In the genomic region with DNA sequence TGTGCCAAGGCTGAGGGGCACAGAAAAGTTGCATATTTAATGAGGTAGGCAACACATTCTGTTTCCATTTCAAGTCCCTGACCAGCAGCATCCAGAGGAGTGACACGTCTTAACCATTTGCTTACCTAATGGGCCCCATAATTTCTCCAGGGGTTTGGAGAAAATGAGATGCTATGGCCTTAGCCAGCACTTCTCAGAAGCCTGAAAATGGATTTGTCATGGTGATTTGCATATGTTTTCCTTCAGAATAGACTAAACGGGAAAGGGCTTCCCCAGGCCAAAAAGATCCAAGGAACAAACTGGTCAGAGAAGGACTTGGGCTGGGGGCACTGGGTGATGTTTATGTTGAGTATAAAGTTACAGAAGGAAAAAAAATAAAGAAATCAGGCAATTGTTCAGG, we compare ENCODE assay signal across 39 cellular contexts. TPM values are rescaled to one million over a fixed set of nuclear protein-coding genes. Genes with fewer than 3 reads are reported as not detected.
"Had no signal": no experiment of that assay in that cellular context is flagged by ENCODE, and none has a peak within 500 bp of the region (broad histone marks: within the 10 kb centered on the region; RNA-seq: fewer than 3 reads in every experiment).

No MANE protein-coding gene starts in this region.

- H3K36me3 ChIP-seq: adrenal gland, colonic mucosa, esophagus squamous epithelium, gastroesophageal sphincter, WERI-Rb-1 had no signal

- H3K27ac Mint-ChIP-seq: activated B cell treated with CpG ODN at 0.5 μM for 24 hours; activated CD8-positive, alpha-beta T cell treated with anti-CD3 and anti-CD28 coated beads for 36 hours; activated naive CD4-positive, alpha-beta T cell treated with anti-CD3 and anti-CD28 coated beads for 36 hours; activated naive CD4-positive, alpha-beta T cell treated with anti-CD3 and anti-CD28 coated beads, Interleukin-2, amount 50 U/mL, for 24 hours; activated naive CD8-positive, alpha-beta T cell treated with anti-CD3 and anti-CD28 coated beads for 36 hours; activated naive CD8-positive, alpha-beta T cell treated with anti-CD3 and anti-CD28 coated beads, Interleukin-2, amount 50 U/mL, for 24 hours; activated T-helper 17 cell treated with anti-CD3 and anti-CD28 coated beads, Interleukin-2, amount 50 U/mL, for 72 hours; T-helper 17 cell; T-helper 2 cell treated with Interferon-gamma antibody and Interleukin-4, amounts not matched to agents 5 μg/mL and 100 μg/mL, for 36 hours had no signal

- H3K27me3 Mint-ChIP-seq: activated B cell treated with CpG ODN at 0.5 μM for 24 hours; activated CD8-positive, alpha-beta T cell treated with anti-CD3 and anti-CD28 coated beads for 36 hours; activated naive CD4-positive, alpha-beta T cell treated with anti-CD3 and anti-CD28 coated beads, Interleukin-2, amount 50 U/mL, for 24 hours; activated naive CD8-positive, alpha-beta T cell treated with anti-CD3 and anti-CD28 coated beads for 36 hours; activated naive CD8-positive, alpha-beta T cell treated with anti-CD3 and anti-CD28 coated beads, Interleukin-2, amount 50 U/mL, for 24 hours; activated T-helper 17 cell treated with anti-CD3 and anti-CD28 coated beads, Interleukin-2, amount 50 U/mL, for 72 hours; T-helper 17 cell had no signal

- H3K9me3 Mint-ChIP-seq: activated B cell treated with CpG ODN at 0.5 μM for 24 hours; activated CD8-positive, alpha-beta T cell treated with anti-CD3 and anti-CD28 coated beads for 36 hours; activated naive CD4-positive, alpha-beta T cell treated with anti-CD3 and anti-CD28 coated beads for 36 hours; activated naive CD4-positive, alpha-beta T cell treated with anti-CD3 and anti-CD28 coated beads, Interleukin-2, amount 50 U/mL, for 24 hours; activated naive CD8-positive, alpha-beta T cell treated with anti-CD3 and anti-CD28 coated beads for 36 hours; activated naive CD8-positive, alpha-beta T cell treated with anti-CD3 and anti-CD28 coated beads, Interleukin-2, amount 50 U/mL, for 24 hours; activated T-cell treated with anti-CD3 and anti-CD28 coated beads, Interleukin-2, amount 50 U/mL, for 4 hours; activated T-helper 17 cell treated with anti-CD3 and anti-CD28 coated beads, Interleukin-2, amount 50 U/mL, for 72 hours; T-helper 2 cell treated with Interferon-gamma antibody and Interleukin-4, amounts not matched to agents 5 μg/mL and 100 μg/mL, for 36 hours had no signal

- H3K27me3 ChIP-seq: adrenal gland, body of pancreas, colonic mucosa, esophagus squamous epithelium, gastroesophageal sphincter had no signal

- DNase-seq: activated B cell treated with CpG ODN at 0.5 μM for 24 hours; activated CD4-positive, alpha-beta T cell treated with anti-CD3 and anti-CD28 coated beads for 48 hours; activated CD4-positive, alpha-beta T cell treated with anti-CD3 and anti-CD28 coated beads, Interleukin-2, amount 50 U/mL, for 1 hour; activated CD4-positive, alpha-beta T cell treated with anti-CD3 and anti-CD28 coated beads, Interleukin-2, amount 50 U/mL, for 48 hours; activated CD8-positive, alpha-beta memory T cell treated with anti-CD3 and anti-CD28 coated beads for 24 hours; activated CD8-positive, alpha-beta T cell treated with anti-CD3 and anti-CD28 coated beads for 36 hours; activated effector memory CD4-positive, alpha-beta T cell treated with Interleukin-2 at 50 U/mL for 16 hours; activated gamma-delta T cell treated with Interleukin-2 at 50 U/mL for 16 hours; activated naive CD4-positive, alpha-beta T cell treated with anti-CD3 and anti-CD28 coated beads for 36 hours; activated naive CD8-positive, alpha-beta T cell treated with anti-CD3 and anti-CD28 coated beads for 36 hours; activated naive CD8-positive, alpha-beta T cell treated with anti-CD3 and anti-CD28 coated beads, Interleukin-2, amount 50 U/mL, for 24 hours; activated T-cell treated with anti-CD3 and anti-CD28 coated beads, Interleukin-2, amount 50 U/mL, for 4 hours; adrenal gland; amygdala; aorta; body of pancreas; central memory CD4-positive, alpha-beta T cell; cerebellar nuclear complex; colonic mucosa; effector CD8-positive, alpha-beta T cell; esophagus squamous epithelium; foreskin melanocyte; head of caudate nucleus; T-helper 1 cell; T-helper 17 cell; T1000; WERI-Rb-1 had no signal

- H3K4me3 ChIP-seq: adrenal gland, body of pancreas, colonic mucosa, esophagus squamous epithelium, gastroesophageal sphincter had no signal

- H3K27ac ChIP-seq: adrenal gland, body of pancreas, colonic mucosa, epithelial cell of prostate, esophagus squamous epithelium, gastroesophageal sphincter, WERI-Rb-1 had no signal

- H3K4me1 ChIP-seq: adrenal gland, body of pancreas, colonic mucosa, esophagus squamous epithelium, gastroesophageal sphincter had no signal

- ATAC-seq: activated CD4-positive, CD25-positive, alpha-beta regulatory T cell treated with anti-CD3 and anti-CD28 coated beads, Interleukin-2, amount 50 U/mL, for 24 hours; activated CD8-positive, alpha-beta T cell treated with anti-CD3 and anti-CD28 coated beads for 36 hours; activated naive CD8-positive, alpha-beta T cell treated with anti-CD3 and anti-CD28 coated beads, Interleukin-2, amount 50 U/mL, for 24 hours; activated T-cell treated with anti-CD3 and anti-CD28 coated beads, Interleukin-2, amount 50 U/mL, for 4 hours; activated T-helper 17 cell treated with anti-CD3 and anti-CD28 coated beads, Interleukin-2, amount 50 U/mL, for 72 hours; body of pancreas; gastroesophageal sphincter; T-helper 17 cell had no signal

- H3K4me3 Mint-ChIP-seq: activated B cell treated with CpG ODN at 0.5 μM for 24 hours; activated CD8-positive, alpha-beta T cell treated with anti-CD3 and anti-CD28 coated beads for 36 hours; activated naive CD4-positive, alpha-beta T cell treated with anti-CD3 and anti-CD28 coated beads for 36 hours; activated naive CD4-positive, alpha-beta T cell treated with anti-CD3 and anti-CD28 coated beads, Interleukin-2, amount 50 U/mL, for 24 hours; activated naive CD8-positive, alpha-beta T cell treated with anti-CD3 and anti-CD28 coated beads for 36 hours; activated naive CD8-positive, alpha-beta T cell treated with anti-CD3 and anti-CD28 coated beads, Interleukin-2, amount 50 U/mL, for 24 hours; activated T-cell treated with anti-CD3 and anti-CD28 coated beads, Interleukin-2, amount 50 U/mL, for 4 hours; activated T-helper 17 cell treated with anti-CD3 and anti-CD28 coated beads, Interleukin-2, amount 50 U/mL, for 72 hours; T-helper 17 cell; T-helper 2 cell treated with Interferon-gamma antibody and Interleukin-4, amounts not matched to agents 5 μg/mL and 100 μg/mL, for 36 hours had no signal

- H3K4me1 Mint-ChIP-seq: activated B cell treated with CpG ODN at 0.5 μM for 24 hours; activated naive CD4-positive, alpha-beta T cell treated with anti-CD3 and anti-CD28 coated beads, Interleukin-2, amount 50 U/mL, for 24 hours; activated naive CD8-positive, alpha-beta T cell treated with anti-CD3 and anti-CD28 coated beads for 36 hours; activated naive CD8-positive, alpha-beta T cell treated with anti-CD3 and anti-CD28 coated beads, Interleukin-2, amount 50 U/mL, for 24 hours; activated T-helper 17 cell treated with anti-CD3 and anti-CD28 coated beads, Interleukin-2, amount 50 U/mL, for 72 hours; T-helper 17 cell had no signal

- H3K9me3 ChIP-seq: adrenal gland, body of pancreas, colonic mucosa, esophagus squamous epithelium, gastroesophageal sphincter had no signal

- FAIRE-seq: endometrium, endothelial cell of umbilical vein had no signal

RNA-seq across cellular contexts. Expression of a gene that starts 16.7 kb away (rescaled TPM):
- total RNA-seq: activated B cell treated with CpG ODN at 0.5 μM for 24 hours; activated CD8-positive, alpha-beta T cell treated with anti-CD3 and anti-CD28 coated beads for 36 hours; activated naive CD4-positive, alpha-beta T cell treated with anti-CD3 and anti-CD28 coated beads for 36 hours; activated naive CD8-positive, alpha-beta T cell treated with anti-CD3 and anti-CD28 coated beads for 36 hours; activated T-cell treated with anti-CD3 and anti-CD28 coated beads, Interleukin-2, amount 50 U/mL, for 4 hours; activated T-helper 17 cell treated with anti-CD3 and anti-CD28 coated beads, Interleukin-2, amount 50 U/mL, for 72 hours; adrenal gland; aorta; body of pancreas; dermis microvascular lymphatic vessel endothelial cell; endothelial cell of umbilical vein; esophagus squamous epithelium; fibroblast of lung; fibroblast of villous mesenchyme; glomerular endothelial cell; T-helper 17 cell had no signal
- polyA plus RNA-seq: endothelial cell of umbilical vein, fibroblast of lung had no signal
